In genomic region chr7:118219157-118219512, GRCh38 we compare ENCODE assay signal across 33 cellular contexts. TPM values are rescaled to one million over a fixed set of nuclear protein-coding genes. Genes with fewer than 3 reads are reported as not detected.
"Had no signal": no experiment of that assay in that cellular context is flagged by ENCODE, and none has a peak within 500 bp of the region (broad histone marks: within the 10 kb centered on the region; RNA-seq: fewer than 3 reads in every experiment).

No MANE protein-coding gene starts in this region.

- H3K36me3 ChIP-seq: adrenal gland, brain microvascular endothelial cell, breast epithelium had no signal

- H3K27me3 ChIP-seq: adrenal gland, body of pancreas, brain microvascular endothelial cell, breast epithelium had no signal

- H3K9me3 ChIP-seq: adrenal gland, body of pancreas, breast epithelium had no signal

- H3K27ac ChIP-seq: adrenal gland, body of pancreas, brain microvascular endothelial cell, breast epithelium, VCaP had no signal

- H3K36me3 Mint-ChIP-seq: activated CD8-positive, alpha-beta memory T cell treated with anti-CD3 and anti-CD28 coated beads, Interleukin-2, amount 10 ng/mL, durations not matched to agents 7 days and 5 days; activated naive CD8-positive, alpha-beta T cell treated with anti-CD3 and anti-CD28 coated beads for 36 hours had no signal

- H3K9me3 Mint-ChIP-seq: activated B cell treated with CpG ODN at 0.5 μM for 24 hours; activated CD4-positive, alpha-beta memory T cell treated with anti-CD3 and anti-CD28 coated beads, Interleukin-2, amount 10 ng/mL, durations not matched to agents 7 days and 5 days; activated CD4-positive, alpha-beta T cell treated with anti-CD3 and anti-CD28 coated beads, Interleukin-2, amount 10 ng/mL, durations not matched to agents 7 days and 5 days; activated naive CD4-positive, alpha-beta T cell treated with anti-CD3 and anti-CD28 coated beads, Interleukin-2, amount 50 U/mL, for 72 hours; activated naive CD8-positive, alpha-beta T cell treated with anti-CD3 and anti-CD28 coated beads for 36 hours; activated T-cell treated with anti-CD3 and anti-CD28 coated beads, Interleukin-2, amount 50 U/mL, for 24 hours; activated T-helper 2 cell treated with anti-CD3 and anti-CD28 coated beads, Interferon-gamma antibody, Interleukin-2, Interleukin-4, amounts not matched to agents 10 μg/mL and 5 μg/mL and 100 μg/mL, durations not matched to agents 14 hours and 24 hours and 36 hours; T-helper 1 cell treated with Interleukin-12 subunit alpha and Interleukin-12 subunit beta and Interleukin-4 antibody, amounts not matched to agents 30 μg/mL and 1 μg/mL, for 36 hours; T-helper 2 cell treated with Interferon-gamma antibody and Interleukin-4, amounts not matched to agents 5 μg/mL and 100 μg/mL, for 36 hours had no signal

- H3K4me3 Mint-ChIP-seq: activated B cell treated with CpG ODN at 0.5 μM for 24 hours; activated CD4-positive, alpha-beta memory T cell treated with anti-CD3 and anti-CD28 coated beads, Interleukin-2, amount 10 ng/mL, durations not matched to agents 7 days and 5 days; activated CD4-positive, alpha-beta T cell treated with anti-CD3 and anti-CD28 coated beads for 36 hours; activated CD4-positive, alpha-beta T cell treated with anti-CD3 and anti-CD28 coated beads, Interleukin-2, amount 10 ng/mL, durations not matched to agents 7 days and 5 days; activated CD8-positive, alpha-beta memory T cell treated with anti-CD3 and anti-CD28 coated beads, Interleukin-2, amount 10 ng/mL, durations not matched to agents 7 days and 5 days; activated CD8-positive, alpha-beta T cell treated with anti-CD3 and anti-CD28 coated beads, Interleukin-2, amount 10 ng/mL, durations not matched to agents 7 days and 5 days; activated naive CD8-positive, alpha-beta T cell treated with anti-CD3 and anti-CD28 coated beads for 36 hours; activated T-cell treated with anti-CD3 and anti-CD28 coated beads, Interleukin-2, amount 50 U/mL, for 24 hours; T-helper 1 cell treated with Interleukin-12 subunit alpha and Interleukin-12 subunit beta and Interleukin-4 antibody, amounts not matched to agents 30 μg/mL and 1 μg/mL, for 36 hours; T-helper 2 cell treated with Interferon-gamma antibody and Interleukin-4, amounts not matched to agents 5 μg/mL and 100 μg/mL, for 36 hours had no signal

- H3K4me3 ChIP-seq: adrenal gland, body of pancreas, breast epithelium had no signal

- H3K27ac Mint-ChIP-seq: activated B cell treated with CpG ODN at 0.5 μM for 24 hours; activated CD4-positive, alpha-beta memory T cell treated with anti-CD3 and anti-CD28 coated beads, Interleukin-2, amount 10 ng/mL, durations not matched to agents 7 days and 5 days; activated CD4-positive, alpha-beta T cell treated with anti-CD3 and anti-CD28 coated beads for 36 hours; activated CD4-positive, alpha-beta T cell treated with anti-CD3 and anti-CD28 coated beads, Interleukin-2, amount 10 ng/mL, durations not matched to agents 7 days and 5 days; activated CD8-positive, alpha-beta memory T cell treated with anti-CD3 and anti-CD28 coated beads, Interleukin-2, amount 10 ng/mL, durations not matched to agents 7 days and 5 days; activated CD8-positive, alpha-beta T cell treated with anti-CD3 and anti-CD28 coated beads, Interleukin-2, amount 10 ng/mL, durations not matched to agents 7 days and 5 days; activated naive CD4-positive, alpha-beta T cell treated with anti-CD3 and anti-CD28 coated beads, Interleukin-2, amount 50 U/mL, for 72 hours; activated naive CD8-positive, alpha-beta T cell treated with anti-CD3 and anti-CD28 coated beads for 36 hours; activated T-cell treated with anti-CD3 and anti-CD28 coated beads, Interleukin-2, amount 50 U/mL, for 24 hours; activated T-helper 2 cell treated with anti-CD3 and anti-CD28 coated beads, Interferon-gamma antibody, Interleukin-2, Interleukin-4, amounts not matched to agents 10 μg/mL and 5 μg/mL and 100 μg/mL, durations not matched to agents 14 hours and 24 hours and 36 hours; T-helper 1 cell treated with Interleukin-12 subunit alpha and Interleukin-12 subunit beta and Interleukin-4 antibody, amounts not matched to agents 30 μg/mL and 1 μg/mL, for 36 hours; T-helper 2 cell treated with Interferon-gamma antibody and Interleukin-4, amounts not matched to agents 5 μg/mL and 100 μg/mL, for 36 hours had no signal

- DNase-seq: activated B cell treated with CpG ODN at 0.5 μM for 24 hours; activated CD4-positive, alpha-beta memory T cell treated with anti-CD3 and anti-CD28 coated beads, Interleukin-2, amount 10 ng/mL, durations not matched to agents 7 days and 5 days; activated CD4-positive, alpha-beta T cell treated with anti-CD3 and anti-CD28 coated beads for 1 hour; activated CD4-positive, alpha-beta T cell treated with anti-CD3 and anti-CD28 coated beads for 36 hours; activated CD4-positive, alpha-beta T cell treated with anti-CD3 and anti-CD28 coated beads for 48 hours; activated CD4-positive, alpha-beta T cell treated with anti-CD3 and anti-CD28 coated beads, Interleukin-2, amount 10 ng/mL, durations not matched to agents 7 days and 5 days; activated CD4-positive, alpha-beta T cell treated with anti-CD3 and anti-CD28 coated beads, Interleukin-2, amount 50 U/mL, for 48 hours; activated CD8-positive, alpha-beta memory T cell treated with anti-CD3 and anti-CD28 coated beads for 24 hours; activated CD8-positive, alpha-beta memory T cell treated with anti-CD3 and anti-CD28 coated beads, Interleukin-2, amount 10 ng/mL, durations not matched to agents 7 days and 5 days; activated CD8-positive, alpha-beta memory T cell treated with anti-CD3 and anti-CD28 coated beads, Interleukin-2, amount 50 U/mL, for 48 hours; activated CD8-positive, alpha-beta T cell treated with anti-CD3 and anti-CD28 coated beads, Interleukin-2, amount 10 ng/mL, durations not matched to agents 7 days and 5 days; activated effector memory CD4-positive, alpha-beta T cell treated with Interleukin-2 at 50 U/mL for 16 hours; activated gamma-delta T cell; activated naive CD4-positive, alpha-beta T cell treated with anti-CD3 and anti-CD28 coated beads, Interleukin-2, amount 50 U/mL, for 16 hours; activated naive CD4-positive, alpha-beta T cell treated with Interleukin-2 at 50 U/mL for 16 hours; activated naive CD8-positive, alpha-beta T cell treated with anti-CD3 and anti-CD28 coated beads for 36 hours; activated T-cell treated with anti-CD3 and anti-CD28 coated beads, Interleukin-2, amount 50 U/mL, for 24 hours; activated T-cell treated with anti-CD3 and anti-CD28 coated beads, Interleukin-2, amount 50 U/mL, for 48 hours; adrenal gland; amniotic stem cell; aorta; body of pancreas; brain microvascular endothelial cell; central memory CD4-positive, alpha-beta T cell; T-helper 1 cell; T-helper 2 cell; T-helper 9 cell had no signal

- H3K4me1 ChIP-seq: adrenal gland, body of pancreas, breast epithelium had no signal

- H3K27me3 Mint-ChIP-seq: activated B cell treated with CpG ODN at 0.5 μM for 24 hours; activated CD8-positive, alpha-beta memory T cell treated with anti-CD3 and anti-CD28 coated beads, Interleukin-2, amount 10 ng/mL, durations not matched to agents 7 days and 5 days; activated naive CD8-positive, alpha-beta T cell treated with anti-CD3 and anti-CD28 coated beads for 36 hours had no signal

RNA-seq across cellular contexts. Expression of gene ANKRD7, which starts 5.4 kb away (rescaled TPM):
- total RNA-seq: activated B cell treated with CpG ODN at 0.5 μM for 24 hours; activated CD4-positive, alpha-beta memory T cell treated with anti-CD3 and anti-CD28 coated beads, Interleukin-2, amount 10 ng/mL, durations not matched to agents 7 days and 5 days; activated CD4-positive, alpha-beta T cell treated with anti-CD3 and anti-CD28 coated beads, Interleukin-2, amount 10 ng/mL, durations not matched to agents 7 days and 5 days; activated T-helper 2 cell treated with anti-CD3 and anti-CD28 coated beads, Interferon-gamma antibody, Interleukin-2, Interleukin-4, amounts not matched to agents 10 μg/mL and 5 μg/mL and 100 μg/mL, durations not matched to agents 14 hours and 24 hours and 36 hours had no signal
